17 cellular contexts compared by ENCODE assay signal in the genomic region with DNA sequence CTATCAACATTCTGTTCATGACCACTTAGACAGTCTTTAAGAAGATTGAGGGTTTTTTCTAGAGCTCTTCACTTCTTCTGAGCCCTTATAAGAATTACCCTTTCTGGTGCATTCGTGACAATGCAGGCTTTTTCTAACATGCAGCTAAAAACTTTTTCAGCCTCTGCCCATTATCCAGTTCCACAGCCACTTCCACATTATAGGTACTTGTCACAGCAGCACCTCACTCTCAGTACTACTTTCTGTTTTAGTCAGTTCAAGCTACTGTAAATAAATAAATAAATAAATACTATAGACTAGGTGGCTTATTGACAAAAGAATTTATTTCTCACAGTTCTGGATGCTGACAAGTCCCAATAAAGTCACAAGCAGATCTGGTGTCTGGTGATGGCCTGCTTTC.
A peak's percentile ranks its signal among the peaks of the same experiment; 100 is the strongest.
DNase-seq lines count a peak whose midpoint lies in the region; ATAC-seq, FAIRE-seq and TF ChIP-seq lines count a peak whose summit lies in the region.
"Had no signal": no experiment of that assay in that cellular context is flagged by ENCODE, and none has a peak within 500 bp of the region (broad histone marks: within the 10 kb centered on the region; RNA-seq: fewer than 3 reads in every experiment).

No MANE protein-coding gene starts in this region.

- ATAC-seq in GM19463 (IDR thresholded peaks at IDR 0.05; ENCODE audit: unreplicated experiment) (peak; percentile 71), HG02763 (IDR thresholded peaks at IDR 0.05; ENCODE audit: unreplicated experiment) (peak; percentile 59), HG03342 (IDR thresholded peaks at IDR 0.05; ENCODE audit: unreplicated experiment) (peak; percentile 78)
- ATAC-seq: psoas muscle had no signal

- DNase-seq in GM18507 (ENCODE audit: extremely low spot score, insufficient read length, low read depth) = no peak
- no peak for DNase-seq in T-helper 1 cell
- DNase-seq in stimulated activated CD4-positive, alpha-beta T cell treated with anti-CD3 and anti-CD28 coated beads, Interleukin-2, amount 100 ng/mL, for 24 hours = no peak
- DNase-seq in WERI-Rb-1 = no peak
- DNase-seq in GM20000 (ENCODE audit: low spot score) = no peak
- DNase-seq: activated CD4-positive, CD25-positive, alpha-beta regulatory T cell treated with anti-CD3 and anti-CD28 coated beads, Interleukin-2, amount 50 U/mL, for 72 hours; activated T-cell treated with anti-CD3 and anti-CD28 coated beads, Interleukin-2, amount 50 U/mL, for 24 hours; immature natural killer cell; MM.1S; NCI-H2171 treated with DMSO at 0.1 percent for 48 hours; psoas muscle; stimulated activated CD4-positive, alpha-beta T cell treated with anti-CD3 and anti-CD28 coated beads, Interleukin-4, amount 100 ng/mL, for 1 hour; stimulated activated naive CD4-positive, alpha-beta T cell treated with Interleukin-2 at 50 U/mL for 16 hours had no signal

- H3K27ac ChIP-seq in WERI-Rb-1 = no peak overlapping the region
- H3K27ac ChIP-seq: psoas muscle had no signal

- no peaks in the 10 kb centered on the region for H3K9me3 ChIP-seq in WERI-Rb-1 (ENCODE audit: severe bottlenecking)
- H3K9me3 ChIP-seq: psoas muscle had no signal

- H3K36me3 ChIP-seq in WERI-Rb-1 = no peaks in the 10 kb centered on the region

- no peak for TF ChIP-seq CTCF in WERI-Rb-1 (IDR thresholded peaks at IDR 0.05; ENCODE audit: low read depth, low read length)
- no peak for TF ChIP-seq CTCF in GM20000 (IDR thresholded peaks at IDR 0.05; ENCODE audit: extremely low read depth, missing control alignments)

- H3K4me3 ChIP-seq in WERI-Rb-1 (ENCODE audit: low read depth, low read length) = no peak overlapping the region
- H3K4me3 ChIP-seq: psoas muscle had no signal

- H3K27me3 ChIP-seq in WERI-Rb-1 (ENCODE audit: insufficient read depth, low read depth, severe bottlenecking) = no peaks in the 10 kb centered on the region

- FAIRE-seq in GM18507 (lab: Jason Lieb, UNC) = peak; percentile 18
- FAIRE-seq: astrocyte had no signal
